7 cellular contexts compared by ENCODE assay signal in genomic region chr6:5005038-5005433, GRCh38. TPM values are rescaled to one million over a fixed set of nuclear protein-coding genes. Genes with fewer than 3 reads are reported as not detected.
DNase-seq lines count a peak whose midpoint lies in the region; ATAC-seq, FAIRE-seq and TF ChIP-seq lines count a peak whose summit lies in the region.
"Not testable (repeated sequence)": the region's sequence is repeated elsewhere in the genome, so short reads cannot be mapped to it uniquely, and the experiment has no call there.

No MANE protein-coding gene starts in this region.

- H3K56ac ChIP-seq in IMR-90 (ENCODE audit: extremely low read depth, insufficient read depth, low read length): not testable (repeated sequence)

- not testable (repeated sequence) for H2BK15ac ChIP-seq in IMR-90 (ENCODE audit: low read depth, low read length); mesenchymal stem cell (ENCODE audit: low read depth, poor library complexity, severe bottlenecking)

- not testable (repeated sequence) for H3K4me3 Mint-ChIP-seq in CD8-positive, alpha-beta T cell; osteocyte (ENCODE audit: unreplicated experiment)
- H3K4me3 Mint-ChIP-seq in activated T-helper 1 cell treated with anti-CD3 and anti-CD28 coated beads, Interleukin-12 subunit alpha, Interleukin-12 subunit beta, Interleukin-2, Interleukin-4 antibody, amounts not matched to agents 30 ng/mL and 10 ng/mL and 1 ng/mL, durations not matched to agents 14 hours and 24 hours and 36 hours: peak overlapping the region; percentile 5

- ATAC-seq in CD8-positive, alpha-beta T cell; IMR-90 (ENCODE audit: low read depth); GM12878: not testable (repeated sequence)

- H3F3A ChIP-seq in SU-DHL-6 (ENCODE audit: insufficient read depth): not testable (repeated sequence)

- H3K27ac Mint-ChIP-seq in CD8-positive, alpha-beta T cell: peak overlapping the region; percentile 97
- H3K27ac Mint-ChIP-seq in activated T-helper 1 cell treated with anti-CD3 and anti-CD28 coated beads, Interleukin-12 subunit alpha, Interleukin-12 subunit beta, Interleukin-2, Interleukin-4 antibody, amounts not matched to agents 30 ng/mL and 10 ng/mL and 1 ng/mL, durations not matched to agents 14 hours and 24 hours and 36 hours: not testable (repeated sequence)
- peak overlapping the region; percentile 98 for H3K27ac Mint-ChIP-seq in osteocyte (ENCODE audit: unreplicated experiment)

- not testable (repeated sequence) for H3K4ac ChIP-seq in IMR-90 (ENCODE audit: low read depth, low read length); mesenchymal stem cell (ENCODE audit: low read depth in 1 of 2, low read length in 2 of 2)

- CTCF ChIA-PET in CD8-positive, alpha-beta T cell (lab: Charles Lee); IMR-90 (lab: Yijun Ruan, JAX); GM12878 (lab: Yijun Ruan, JAX): not testable (repeated sequence)

- SMC1A ChIA-PET in GM12878 (lab: Charles Lee; ENCODE audit: uncharacterized antibody, unreplicated experiment): not testable (repeated sequence)

- in situ Hi-C loops in IMR-90 (cut with MboI; ENCODE audit: low sequenced_read_pairs); GM12878 (cut with MboI): not testable (repeated sequence)

- 0 out of 2 replicates have a peak overlapping the region, but pooled peaks have one; percentile 33 for H2AK5ac ChIP-seq in IMR-90 (ENCODE audit: low read depth, low read length)
- not testable (repeated sequence) for H2AK5ac ChIP-seq in mesenchymal stem cell (ENCODE audit: low read length, severe bottlenecking)

- no CpG with 5 or more reads among the region's 5 CpGs for WGBS in IMR-90 (ENCODE audit: extremely low coverage in 2 of 2, insufficient read length in 1 of 2), 2 experiments
- WGBS in GM12878 (ENCODE audit: insufficient coverage, insufficient replicate concordance, low lambda C conversion rate, missing lambda C conversion rate): 96% methylated on average over 5 of the region's 5 CpGs
- 100% methylated on average over 5 of the region's 5 CpGs for WGBS in mesenchymal stem cell

- H3K4me1 ChIP-seq in CD8-positive, alpha-beta T cell (ENCODE audit: insufficient read depth, low read length); IMR-90 (ENCODE audit: control insufficient read depth, insufficient read depth, low read length); GM12878 (ENCODE audit: control insufficient read depth, insufficient read depth, low read length); mesenchymal stem cell (ENCODE audit: control insufficient read depth, insufficient read depth, low read depth, low read length): not testable (repeated sequence)

- RAD21 ChIA-PET in GM12878 (lab: Charles Lee; ENCODE audit: unreplicated experiment): not testable (repeated sequence)

- not testable (repeated sequence) for H2BK12ac ChIP-seq in mesenchymal stem cell (ENCODE audit: low read length in 2 of 2)

- not testable (repeated sequence) for H3K9me3 Mint-ChIP-seq in CD8-positive, alpha-beta T cell; activated T-helper 1 cell treated with anti-CD3 and anti-CD28 coated beads, Interleukin-12 subunit alpha, Interleukin-12 subunit beta, Interleukin-2, Interleukin-4 antibody, amounts not matched to agents 30 ng/mL and 10 ng/mL and 1 ng/mL, durations not matched to agents 14 hours and 24 hours and 36 hours; osteocyte (ENCODE audit: unreplicated experiment)

- TF ChIP-seq POLR2A in IMR-90 (IDR thresholded peaks at IDR 0.05; ENCODE audit: low read depth, low read length); GM12878 (IDR thresholded peaks at IDR 0.05; ENCODE audit: low read depth, low read length): not testable (repeated sequence)

- POLR2A ChIA-PET in CD8-positive, alpha-beta T cell (lab: Charles Lee); IMR-90 (lab: Charles Lee; ENCODE audit: unreplicated experiment); GM12878 (lab: Charles Lee): not testable (repeated sequence)

- not testable (repeated sequence) for TF ChIP-seq CTCF in CD8-positive, alpha-beta T cell (IDR thresholded peaks at IDR 0.05); IMR-90 (conservative IDR thresholded peaks at IDR 0.05; ENCODE audit: low read depth, low read length); SU-DHL-6 (IDR thresholded peaks at IDR 0.05; ENCODE audit: insufficient read depth, low read length, poor library complexity, severe bottlenecking); GM12878 (IDR thresholded peaks at IDR 0.05 in 2 of 3, conservative IDR thresholded peaks at IDR 0.05 in 1 of 3; ENCODE audit: control insufficient read depth in 2 of 3, extremely low read depth in 1 of 3, insufficient read depth in 1 of 3, low read depth in 3 of 3, low read length in 3 of 3); osteocyte (IDR thresholded peaks at IDR 0.05)

- TF ChIP-seq EP300 in GM12878 (IDR thresholded peaks at IDR 0.05; ENCODE audit: borderline replicate concordance in 1 of 2, control insufficient read depth in 1 of 2, low read depth in 2 of 2, low read length in 2 of 2): not testable (repeated sequence)

- H3K27me3 ChIP-seq in CD8-positive, alpha-beta T cell (ENCODE audit: insufficient read depth, low read length); IMR-90 (ENCODE audit: control insufficient read depth, insufficient read depth, low read length); SU-DHL-6 (ENCODE audit: low read length); GM12878 (replicated peaks in 1 of 2; ENCODE audit: control insufficient read depth in 2 of 2, insufficient read depth in 2 of 2, low read length in 1 of 2); mesenchymal stem cell (ENCODE audit: control insufficient read depth in 1 of 2, insufficient read depth in 1 of 2, low read length in 2 of 2): not testable (repeated sequence)

- H2BK20ac ChIP-seq in IMR-90 (ENCODE audit: low read depth, low read length): not testable (repeated sequence)

- not testable (repeated sequence) for H3K9me1 ChIP-seq in IMR-90 (ENCODE audit: insufficient read depth, low read length)

- peaks cover 18% of the 10 kb centered on the region for H3K36me3 Mint-ChIP-seq in CD8-positive, alpha-beta T cell
- not testable (repeated sequence) for H3K36me3 Mint-ChIP-seq in activated T-helper 1 cell treated with anti-CD3 and anti-CD28 coated beads, Interleukin-12 subunit alpha, Interleukin-12 subunit beta, Interleukin-2, Interleukin-4 antibody, amounts not matched to agents 30 ng/mL and 10 ng/mL and 1 ng/mL, durations not matched to agents 14 hours and 24 hours and 36 hours (ENCODE audit: low read depth); osteocyte (ENCODE audit: unreplicated experiment)

- H3K9me3 ChIP-seq in CD8-positive, alpha-beta T cell (ENCODE audit: low read length); IMR-90 (ENCODE audit: control insufficient read depth, insufficient read depth, low read length); SU-DHL-6 (ENCODE audit: insufficient read depth, low read length); GM12878 (replicated peaks; ENCODE audit: control insufficient read depth, insufficient read depth, low read length); mesenchymal stem cell (ENCODE audit: control insufficient read depth, low read length): not testable (repeated sequence)

- H3K9me2 ChIP-seq in SU-DHL-6 (replicated peaks; ENCODE audit: insufficient read depth, low read length): not testable (repeated sequence)

- not testable (repeated sequence) for H4K5ac ChIP-seq in IMR-90 (ENCODE audit: low read depth, low read length)

- FAIRE-seq in GM12878 (lab: Jason Lieb, UNC): not testable (repeated sequence)

- intact Hi-C loops in CD8-positive, alpha-beta T cell (cut with DNase I, micrococcal nuclease): loop anchor here in 1 of 2 experiments (10.0 kb wide), 1 partner anchor 1940 kb away; the partner anchor contains the start of gene RIPK1
- intact Hi-C loops in IMR-90 (cut with micrococcal nuclease); activated T-helper 1 cell treated with anti-CD3 and anti-CD28 coated beads, Interleukin-12 subunit alpha, Interleukin-12 subunit beta, Interleukin-2, Interleukin-4 antibody, amounts not matched to agents 30 ng/mL and 10 ng/mL and 1 ng/mL, durations not matched to agents 14 hours and 24 hours and 36 hours (cut with micrococcal nuclease); GM12878 (cut with micrococcal nuclease; ENCODE audit: unreplicated experiment): not testable (repeated sequence)

- not testable (repeated sequence) for H3K79me2 ChIP-seq in SU-DHL-6 (ENCODE audit: insufficient read depth, low read length); GM12878 (ENCODE audit: control insufficient read depth, insufficient read depth, low read length)

- not testable (repeated sequence) for H3K9ac ChIP-seq in IMR-90 (ENCODE audit: low read depth, low read length); SU-DHL-6 (ENCODE audit: low read length); GM12878 (ENCODE audit: control insufficient read depth, insufficient read depth, low read length)
- H3K9ac ChIP-seq in mesenchymal stem cell (ENCODE audit: low read length): peak overlapping the region; percentile 97

- not testable (repeated sequence) for TF ChIP-seq RAD21 in IMR-90 (IDR thresholded peaks at IDR 0.05; ENCODE audit: low read length); GM12878 (IDR thresholded peaks at IDR 0.05; ENCODE audit: insufficient read depth, low read depth, low read length)

- H3K27ac ChIP-seq in CD8-positive, alpha-beta T cell (ENCODE audit: low read depth, low read length); IMR-90 (ENCODE audit: insufficient read depth, low read length); SU-DHL-6 (ENCODE audit: low read depth, low read length); GM12878 (ENCODE audit: control insufficient read depth, insufficient read depth); mesenchymal stem cell (ENCODE audit: low read length, poor library complexity, severe bottlenecking): not testable (repeated sequence)

- H2BK5ac ChIP-seq in IMR-90 (ENCODE audit: low read depth, low read length, poor library complexity, severe bottlenecking); mesenchymal stem cell (ENCODE audit: low read depth, low read length, poor library complexity, severe bottlenecking): not testable (repeated sequence)

- dilution Hi-C loops in IMR-90 (cut with HindIII; ENCODE audit: low sequenced_read_pairs, unreplicated experiment): not testable (repeated sequence)

- peaks cover 13% of the 10 kb centered on the region for H3K4me1 Mint-ChIP-seq in CD8-positive, alpha-beta T cell (ENCODE audit: low read depth)
- H3K4me1 Mint-ChIP-seq in activated T-helper 1 cell treated with anti-CD3 and anti-CD28 coated beads, Interleukin-12 subunit alpha, Interleukin-12 subunit beta, Interleukin-2, Interleukin-4 antibody, amounts not matched to agents 30 ng/mL and 10 ng/mL and 1 ng/mL, durations not matched to agents 14 hours and 24 hours and 36 hours (ENCODE audit: low read depth): not testable (repeated sequence)
- peaks cover 13% of the 10 kb centered on the region for H3K4me1 Mint-ChIP-seq in osteocyte (ENCODE audit: unreplicated experiment)

- H3K14ac ChIP-seq in IMR-90 (replicated peaks; ENCODE audit: low read depth, low read length); mesenchymal stem cell (ENCODE audit: low read length in 2 of 2): not testable (repeated sequence)

- not testable (repeated sequence) for H3K4me3 ChIP-seq in CD8-positive, alpha-beta T cell (ENCODE audit: low read depth, low read length); IMR-90 (ENCODE audit: insufficient read depth, low read depth, low read length); SU-DHL-6 (ENCODE audit: insufficient read depth, low read length, poor library complexity, severe bottlenecking); GM12878; mesenchymal stem cell (ENCODE audit: insufficient read depth in 1 of 2, low read depth in 1 of 2, low read length in 2 of 2)

- not testable (repeated sequence) for H3K36me3 ChIP-seq in CD8-positive, alpha-beta T cell (ENCODE audit: insufficient read depth, low read length); IMR-90 (ENCODE audit: control insufficient read depth, insufficient read depth, low read length); SU-DHL-6 (ENCODE audit: low read length); GM12878 (ENCODE audit: control insufficient read depth in 2 of 2, insufficient read depth in 2 of 2, low read length in 1 of 2)
- peaks cover 7 to 18% of the 10 kb centered on the region in 2 experiments for H3K36me3 ChIP-seq in mesenchymal stem cell (ENCODE audit: control insufficient read depth in 1 of 2, insufficient read depth in 2 of 2, low read depth in 1 of 2, low read length in 2 of 2)

- H4K20me1 ChIP-seq in IMR-90 (ENCODE audit: insufficient read depth, low read length); SU-DHL-6 (ENCODE audit: low read depth, low read length); GM12878 (ENCODE audit: control insufficient read depth, insufficient read depth): not testable (repeated sequence)

- peak overlapping the region in 1 of 2 experiments; percentile 92; a peak in 2 of 4 replicates for H4K8ac ChIP-seq in IMR-90 (ENCODE audit: low read depth in 2 of 2, low read length in 2 of 2)
- not testable (repeated sequence) for H4K8ac ChIP-seq in mesenchymal stem cell (ENCODE audit: low read length)

- H3K79me1 ChIP-seq in IMR-90 (ENCODE audit: low read depth in 1 of 2, low read length in 2 of 2); mesenchymal stem cell (replicated peaks; ENCODE audit: low read length, poor library complexity, severe bottlenecking): not testable (repeated sequence)

- H4K91ac ChIP-seq in IMR-90 (ENCODE audit: insufficient read depth, low read depth, low read length); mesenchymal stem cell (ENCODE audit: low read length): not testable (repeated sequence)

- H3K18ac ChIP-seq in IMR-90 (ENCODE audit: low read depth, low read length); mesenchymal stem cell (ENCODE audit: low read depth in 1 of 2, low read length in 2 of 2): not testable (repeated sequence)

- H3K4me2 ChIP-seq in IMR-90 (ENCODE audit: low read depth, low read length); GM12878 (ENCODE audit: control insufficient read depth, insufficient read depth); mesenchymal stem cell (ENCODE audit: low read length, poor library complexity, severe bottlenecking): not testable (repeated sequence)
- H3K4me2 ChIP-seq in SU-DHL-6 (ENCODE audit: low read depth, low read length, poor library complexity, severe bottlenecking): peak overlapping the region; percentile 58

- not testable (repeated sequence) for H3K27me3 Mint-ChIP-seq in CD8-positive, alpha-beta T cell (ENCODE audit: low read depth); activated T-helper 1 cell treated with anti-CD3 and anti-CD28 coated beads, Interleukin-12 subunit alpha, Interleukin-12 subunit beta, Interleukin-2, Interleukin-4 antibody, amounts not matched to agents 30 ng/mL and 10 ng/mL and 1 ng/mL, durations not matched to agents 14 hours and 24 hours and 36 hours (ENCODE audit: insufficient read depth); osteocyte (ENCODE audit: unreplicated experiment)

- not testable (repeated sequence) for H2BK120ac ChIP-seq in IMR-90 (ENCODE audit: low read depth, low read length); mesenchymal stem cell (ENCODE audit: low read depth, low read length)

- not testable (repeated sequence) for BruUV-seq in IMR-90 (replicated peaks; lab: Mats Ljungman, UMichigan); GM12878 (replicated peaks; lab: Mats Ljungman, UMichigan)

- not testable (repeated sequence) for H2AFZ ChIP-seq in IMR-90 (replicated peaks; ENCODE audit: low read length, poor library complexity); mesenchymal stem cell (ENCODE audit: low read depth, low read length)
- H2AFZ ChIP-seq in SU-DHL-6 (ENCODE audit: low read depth, low read length, severe bottlenecking): peak overlapping the region; percentile 88
- H2AFZ ChIP-seq in GM12878 (ENCODE audit: control insufficient read depth, low read depth, low read length): peak overlapping the region; percentile 97

- not testable (repeated sequence) for H3K23ac ChIP-seq in IMR-90 (ENCODE audit: low read depth, low read length); mesenchymal stem cell (ENCODE audit: low read length in 2 of 2)

- DNase-seq in CD8-positive, alpha-beta T cell; IMR-90; activated T-helper 1 cell treated with anti-CD3 and anti-CD28 coated beads, Interleukin-12 subunit alpha, Interleukin-12 subunit beta, Interleukin-2, Interleukin-4 antibody, amounts not matched to agents 30 ng/mL and 10 ng/mL and 1 ng/mL, durations not matched to agents 14 hours and 24 hours and 36 hours (ENCODE audit: low spot score); GM12878 (ENCODE audit: low read depth, low spot score); mesenchymal stem cell; osteocyte (ENCODE audit: extremely low spot score, unreplicated experiment): not testable (repeated sequence)

- H2AK9ac ChIP-seq in IMR-90 (replicated peaks; ENCODE audit: low read depth, low read length, poor library complexity): not testable (repeated sequence)

RNA-seq across cellular contexts. Expression of gene RPP40, which starts 1.2 kb away (rescaled TPM):
- 1 to 10 TPM in 1 of 2 experiments, under 1 TPM in 1; 0.94 to 1.2 TPM for total RNA-seq in CD8-positive, alpha-beta T cell
- 19.7 and 22.2 TPM in 2 replicates for total RNA-seq in IMR-90 (2012; rRNA removed)
- polyA plus RNA-seq in IMR-90 (2012; rRNA removed): 6.6 and 8.1 TPM in 2 replicates
- polyA plus RNA-seq in IMR-90 (2012; cell fraction: cytosol; rRNA removed): 3.2 and 4.2 TPM in 2 replicates
- polyA plus RNA-seq in IMR-90 (2012; cell fraction: nucleus; rRNA removed; ENCODE audit: low replicate concordance): 2.3 and 4.6 TPM in 2 replicates
- total RNA-seq in activated T-helper 1 cell treated with anti-CD3 and anti-CD28 coated beads, Interleukin-12 subunit alpha, Interleukin-12 subunit beta, Interleukin-2, Interleukin-4 antibody, amounts not matched to agents 30 ng/mL and 10 ng/mL and 1 ng/mL, durations not matched to agents 14 hours and 24 hours and 36 hours: 15.1 and 16.4 TPM in 2 replicates
- 6.7 and 11.1 TPM in 2 replicates for total RNA-seq in GM12878 (2013; cell fraction: nucleolus; rRNA removed)
- 13.5 and 21.9 TPM in 2 replicates for total RNA-seq in GM12878 (2014; rRNA removed)
- 10.6 and 14.2 TPM in 2 replicates for total RNA-seq in GM12878 (2014; rRNA removed; fragmentation: Illumina TruSeq; extraction: Trizol)
- total RNA-seq in GM12878 (2021): 8.1 and 9.1 TPM in 2 replicates
- polyA plus RNA-seq in GM12878 (2011; ENCODE audit: low read depth): 11.6 TPM
- 5.6 and 7.1 TPM in 2 replicates for polyA plus RNA-seq in GM12878 (2011; rRNA removed)
- polyA plus RNA-seq in GM12878 (2011; cell fraction: cytosol; rRNA removed): 3.6 TPM in 2 replicates
- polyA plus RNA-seq in GM12878 (2011; cell fraction: nucleus; rRNA removed): 2.7 and 3.6 TPM in 2 replicates
- polyA plus RNA-seq in GM12878 (2012): 5.5 and 5.7 TPM in 2 replicates
- polyA plus RNA-seq in GM12878 (2014; fragmentation: Illumina TruSeq; extraction: Trizol): 13.1 and 21.5 TPM in 2 replicates
- polyA plus RNA-seq in GM12878 (2014; fragmentation: Nextera tagmentation; extraction: Ambion mirVana): 10 to 100 TPM; 24.4 to 46.3 TPM
- 19.3 and 19.6 TPM in 2 replicates for polyA plus RNA-seq in GM12878 (2014; rRNA removed)
- 10 to 100 TPM; 41.0 to 41.2 TPM for polyA plus RNA-seq in GM12878 (2016; fragmentation: Nextera tagmentation; extraction: Ambion mirVana)
- 4.3 and 8.0 TPM in 2 replicates for polyA minus RNA-seq in GM12878 (2011; rRNA and poly(A)+ RNA removed)
- 1.6 and 2.2 TPM in 2 replicates for polyA minus RNA-seq in GM12878 (2011; cell fraction: cytosol; rRNA and poly(A)+ RNA removed)
- polyA minus RNA-seq in GM12878 (2011; cell fraction: nucleus; rRNA and poly(A)+ RNA removed): 3.0 and 5.6 TPM in 2 replicates
- polyA plus RNA-seq in mesenchymal stem cell (2013, experiment 1 of 2): 12.2 TPM
- polyA plus RNA-seq in mesenchymal stem cell (2013, experiment 2 of 2): 12.9 TPM
- total RNA-seq in osteocyte: 4.2 and 5.6 TPM in 2 replicates
